35 cellular contexts compared by ENCODE assay signal in the genomic region with DNA sequence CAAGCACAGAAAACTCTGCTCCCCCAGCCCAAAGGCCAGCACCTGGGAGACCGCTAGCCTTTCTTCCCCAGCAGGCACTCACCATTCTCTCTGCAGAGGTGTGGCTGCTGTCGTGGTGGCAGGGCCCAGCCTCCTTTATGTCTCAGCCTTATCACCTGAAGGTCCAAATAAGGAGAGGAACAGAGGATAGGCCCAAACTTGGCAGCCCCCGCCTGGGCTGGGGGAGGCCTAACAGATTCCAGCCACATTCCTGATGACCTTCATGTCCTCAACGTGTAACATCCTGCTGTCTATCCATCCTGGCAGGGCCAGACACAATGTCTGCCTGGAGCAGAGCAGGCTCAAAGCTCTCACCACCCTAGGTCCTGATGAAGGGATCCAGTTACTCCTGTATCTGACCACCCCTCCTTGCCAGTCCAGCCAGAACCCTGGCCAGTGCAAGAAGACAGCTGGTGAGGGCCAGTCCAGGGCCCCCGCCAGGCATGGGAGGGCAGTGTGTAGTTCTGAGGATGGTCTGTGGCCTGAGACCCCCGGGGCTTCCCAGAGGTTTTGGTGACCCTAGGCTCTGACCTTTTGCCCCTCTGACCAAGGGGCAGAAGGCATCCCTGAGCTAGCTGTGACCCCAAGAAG. TPM values are rescaled to one million over a fixed set of nuclear protein-coding genes. Genes with fewer than 3 reads are reported as not detected.
DNase-seq lines count a peak whose midpoint lies in the region; ATAC-seq, FAIRE-seq and TF ChIP-seq lines count a peak whose summit lies in the region.
"Had no signal": no experiment of that assay in that cellular context is flagged by ENCODE, and none has a peak within 500 bp of the region (broad histone marks: within the 10 kb centered on the region; RNA-seq: fewer than 3 reads in every experiment).

A gene with protein sequence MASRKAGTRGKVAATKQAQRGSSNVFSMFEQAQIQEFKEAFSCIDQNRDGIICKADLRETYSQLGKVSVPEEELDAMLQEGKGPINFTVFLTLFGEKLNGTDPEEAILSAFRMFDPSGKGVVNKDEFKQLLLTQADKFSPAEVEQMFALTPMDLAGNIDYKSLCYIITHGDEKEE (minus strand): TSS at position 112 of the 630 bp plus-strand sequence. CDS start 27 bp downstream, at position 85.

- no peaks in the 10 kb centered on the region for H3K36me3 Mint-ChIP-seq in activated T-cell treated with anti-CD3 and anti-CD28 coated beads, Interleukin-2, amount 50 U/mL, for 72 hours (ENCODE audit: insufficient read depth in 2 of 2)
- H3K36me3 Mint-ChIP-seq: CD8-positive, alpha-beta T cell had no signal

- peak; percentile 14 for DNase-seq in activated T-cell treated with anti-CD3 and anti-CD28 coated beads, Interleukin-2, amount 50 U/mL, for 1 hour
- DNase-seq in activated T-cell treated with anti-CD3 and anti-CD28 coated beads, Interleukin-2, amount 50 U/mL, for 72 hours: no peak
- DNase-seq in cardiac muscle cell (ENCODE audit: low read depth in 1 of 2, low spot score in 1 of 2) (peak in 1 of 2 donors; percentile 83), kidney (peak; percentile 21), upper lobe of right lung (peak; percentile 32), CD1c-positive myeloid dendritic cell (ENCODE audit: extremely low spot score) (no peak), HTR-8/SVneo (ENCODE audit: insufficient read length, low spot score) (no peak), C1 segment of cervical spinal cord (lab: John Stamatoyannopoulos, UW) (no peak)
- DNase-seq: activated CD4-positive, alpha-beta T cell treated with anti-CD3 and anti-CD28 coated beads for 4 hours; activated naive CD4-positive, alpha-beta T cell; activated T-cell treated with anti-CD3 and anti-CD28 coated beads, Interleukin-2, amount 50 U/mL, for 24 hours; CD8-positive, alpha-beta T cell; central memory CD4-positive, alpha-beta T cell; DMS 273 treated with DMSO at 0.1 percent for 48 hours; EL; esophagus squamous epithelium; foreskin melanocyte; H7; hippocampal formation; NCI-H1092; NCI-H187; NCI-H524 treated with DMSO at 0.1 percent for 48 hours; NK-92 treated with Interleukin-12 subunit alpha and Interleukin-12 subunit beta, amount 100 ng/mL, for 24 hours; PC-3; SHP77; stimulated activated naive CD4-positive, alpha-beta T cell; testis had no signal

- H3K27ac ChIP-seq in cardiac muscle cell: peak within 1 kb of the TSS; percentile 100
- no peak within 1 kb of the TSS for H3K27ac ChIP-seq in kidney (ENCODE audit: low read depth in 2 of 2, low read length in 2 of 2)
- no peak within 1 kb of the TSS for H3K27ac ChIP-seq in upper lobe of right lung
- H3K27ac ChIP-seq: esophagus squamous epithelium, pancreas, testis, vagina had no signal

- H3K4me1 Mint-ChIP-seq in activated T-cell treated with anti-CD3 and anti-CD28 coated beads, Interleukin-2, amount 50 U/mL, for 72 hours (ENCODE audit: low read depth): peaks cover 14% of the 10 kb centered on the region

- no peak within 1 kb of the TSS for H3K9ac ChIP-seq in kidney (ENCODE audit: low read length in 2 of 2)

- H3K27me3 ChIP-seq in cardiac muscle cell: no peaks in the 10 kb centered on the region
- peaks cover 13% of the 10 kb centered on the region for H3K27me3 ChIP-seq in upper lobe of right lung
- H3K27me3 ChIP-seq: pancreas, testis, vagina had no signal

- H3K9me3 ChIP-seq in cardiac muscle cell (ENCODE audit: low read depth) (no peaks in the 10 kb centered on the region), kidney (ENCODE audit: control insufficient read depth in 1 of 2, low read length in 2 of 2) (no peaks in the 10 kb centered on the region), upper lobe of right lung (no peaks in the 10 kb centered on the region)
- H3K9me3 ChIP-seq: esophagus squamous epithelium, pancreas, testis, vagina had no signal

- H3K4me1 ChIP-seq in cardiac muscle cell (ENCODE audit: low read depth): peaks cover 45% of the 10 kb centered on the region
- peaks cover 0 to 4% of the 10 kb centered on the region in 2 donors for H3K4me1 ChIP-seq in kidney (ENCODE audit: control insufficient read depth in 1 of 2, insufficient read depth in 1 of 2, low read depth in 1 of 2, low read length in 2 of 2)
- peaks cover 6% of the 10 kb centered on the region for H3K4me1 ChIP-seq in upper lobe of right lung
- H3K4me1 ChIP-seq: pancreas had no signal

- H3K4me3 ChIP-seq in cardiac muscle cell (peak within 1 kb of the TSS; percentile 40), kidney (ENCODE audit: low read length in 2 of 2) (no peak within 1 kb of the TSS), upper lobe of right lung (no peak within 1 kb of the TSS)
- H3K4me3 ChIP-seq: esophagus squamous epithelium, pancreas, testis, vagina had no signal

- H3K27me3 Mint-ChIP-seq in activated T-cell treated with anti-CD3 and anti-CD28 coated beads, Interleukin-2, amount 50 U/mL, for 72 hours (ENCODE audit: low read depth): peaks cover 7% of the 10 kb centered on the region

- no peak for ATAC-seq in activated T-cell treated with anti-CD3 and anti-CD28 coated beads, Interleukin-2, amount 50 U/mL, for 72 hours (replicated peaks in 1 of 2)
- no peak for ATAC-seq in upper lobe of right lung
- ATAC-seq: CD8-positive, alpha-beta T cell; pancreas; PC-3; sciatic nerve had no signal

- H3K27ac Mint-ChIP-seq in activated T-cell treated with anti-CD3 and anti-CD28 coated beads, Interleukin-2, amount 50 U/mL, for 72 hours: no peak within 1 kb of the TSS
- H3K27ac Mint-ChIP-seq: activated T-cell treated with anti-CD3 and anti-CD28 coated beads, Interleukin-2, amount 50 U/mL, for 24 hours; CD8-positive, alpha-beta T cell; nephron had no signal

- H3K9me3 Mint-ChIP-seq in activated T-cell treated with anti-CD3 and anti-CD28 coated beads, Interleukin-2, amount 50 U/mL, for 72 hours: no peaks in the 10 kb centered on the region
- H3K9me3 Mint-ChIP-seq: activated T-cell treated with anti-CD3 and anti-CD28 coated beads, Interleukin-2, amount 50 U/mL, for 24 hours; CD8-positive, alpha-beta T cell; nephron had no signal

- H3K36me3 ChIP-seq in cardiac muscle cell (peaks cover 12% of the 10 kb centered on the region), kidney (ENCODE audit: control insufficient read depth in 1 of 2, insufficient read depth in 2 of 2, low read length in 2 of 2) (no peaks in the 10 kb centered on the region), upper lobe of right lung (no peaks in the 10 kb centered on the region)
- H3K36me3 ChIP-seq: esophagus squamous epithelium, pancreas, vagina had no signal

- no peak for FAIRE-seq in kidney (lab: Jason Lieb, UNC)
- FAIRE-seq in HTR-8/SVneo (lab: Jason Lieb, UNC): no peak
- FAIRE-seq: GM12892, pancreas had no signal

- TF ChIP-seq CTCF in cardiac muscle cell (IDR thresholded peaks at IDR 0.05; ENCODE audit: low read depth, low read length) (no peak), kidney (IDR thresholded peaks at IDR 0.05; ENCODE audit: borderline replicate concordance, extremely low read depth, insufficient read depth) (no peak), upper lobe of right lung (IDR thresholded peaks at IDR 0.05) (no peak)

- intact Hi-C loops in kidney (cut with DNase I) (no loop called here), upper lobe of right lung (cut with DNase I) (no loop called here)

- no peak within 1 kb of the TSS for H3K4me3 Mint-ChIP-seq in activated T-cell treated with anti-CD3 and anti-CD28 coated beads, Interleukin-2, amount 50 U/mL, for 72 hours
- H3K4me3 Mint-ChIP-seq: activated T-cell treated with anti-CD3 and anti-CD28 coated beads, Interleukin-2, amount 50 U/mL, for 24 hours; CD8-positive, alpha-beta T cell; nephron had no signal

RNA-seq across cellular contexts. Expression of the gene that starts here (rescaled TPM):
- total RNA-seq in activated T-cell treated with anti-CD3 and anti-CD28 coated beads, Interleukin-2, amount 50 U/mL, for 72 hours: not detected
- total RNA-seq in cardiac muscle cell (9,288 and 26,089 TPM in 2 replicates), kidney (not detected), upper lobe of right lung (3.1 TPM)
- polyA plus RNA-seq in cardiac muscle cell (8,361 and 20,231 TPM in 2 replicates), kidney (ENCODE audit: insufficient read depth, low read depth, low replicate concordance) (not detected)
- total RNA-seq: A172; CD8-positive, alpha-beta T cell; esophagus squamous epithelium; lower leg skin; mononuclear cell; PC-3; sciatic nerve; vagina had no signal

Comparison
In these comparisons a context has a peak if more than half of its experiments do, and no peak if none do; other contexts are left out.
1. RNA of the gene that starts here (total RNA-seq): 9,288 to 26,089 TPM in cardiac muscle cell; 3.1 TPM in upper lobe of right lung (single experiment), not detected in activated T-cell treated with anti-CD3 and anti-CD28 coated beads, Interleukin-2, amount 50 U/mL, for 72 hours and not detected in kidney (single experiment); every median in the first group is over 1,000 times any median in the second.
2. RNA of the gene that starts here (polyA plus RNA-seq): 8,361 to 20,231 TPM in cardiac muscle cell; not detected in kidney (single experiment); every median in the first group is over 1,000 times any median in the second.
3. DNase-seq: peak in activated T-cell treated with anti-CD3 and anti-CD28 coated beads, Interleukin-2, amount 50 U/mL, for 1 hour (single experiment) and upper lobe of right lung (single experiment); none in activated T-cell treated with anti-CD3 and anti-CD28 coated beads, Interleukin-2, amount 50 U/mL, for 72 hours (0 of 2), CD1c-positive myeloid dendritic cell (single experiment), HTR-8/SVneo (single experiment) and C1 segment of cervical spinal cord (0 of 14).
4. Peak in DNase-seq in kidney; RNA of the gene not detected or under 1 TPM.